In genomic region chr13:53200498-53201453, GRCh38 we compare ENCODE assay signal across 10 cellular contexts.
A peak's percentile ranks its signal among the peaks of the same experiment; 100 is the strongest.
DNase-seq lines count a peak whose midpoint lies in the region; ATAC-seq and TF ChIP-seq lines count a peak whose summit lies in the region.
"Had no signal": no experiment of that assay in that cellular context is flagged by ENCODE, and none has a peak within 500 bp of the region (broad histone marks: within the 10 kb centered on the region; RNA-seq: fewer than 3 reads in every experiment).

No MANE protein-coding gene starts in this region.

- no peak overlapping the region for H2AFZ ChIP-seq in mammary epithelial cell (ENCODE audit: low read depth, low read length)

- no peaks in the 10 kb centered on the region for H3K36me3 Mint-ChIP-seq in MCF 10A (ENCODE audit: insufficient read depth, unreplicated experiment)
- no peaks in the 10 kb centered on the region for H3K36me3 Mint-ChIP-seq in chondrocyte (ENCODE audit: low read depth)

- TF ChIP-seq EP300 in upper lobe of left lung (IDR thresholded peaks at IDR 0.05): no peak

- H3K4me2 ChIP-seq in mammary epithelial cell (ENCODE audit: insufficient read depth, low read depth, low read length): no peak overlapping the region

- POLR2A ChIA-PET in MCF 10A (lab: Yijun Ruan, JAX): no interaction called here

- no peaks in the 10 kb centered on the region for H3K27me3 ChIP-seq in mammary epithelial cell (ENCODE audit: insufficient read depth, low read length)
- H3K27me3 ChIP-seq in upper lobe of left lung: peaks cover 0 to 19% (median 7%) of the 10 kb centered on the region in 4 donors

- intact Hi-C loops in mammary epithelial cell (cut with micrococcal nuclease): no loop called here
- intact Hi-C loops in MCF 10A (cut with micrococcal nuclease): no loop called here
- intact Hi-C loops in left colon (cut with DNase I, micrococcal nuclease): no loop called here

- TF ChIP-seq POLR2A in upper lobe of left lung (IDR thresholded peaks at IDR 0.05): no peak

- no peaks in the 10 kb centered on the region for H4K20me1 ChIP-seq in mammary epithelial cell (ENCODE audit: insufficient read depth, low read length)

- in situ Hi-C loops in mammary epithelial cell (cut with MboI; ENCODE audit: low sequenced_read_pairs in 2 of 2): no loop called here

- no peak overlapping the region for H3K4me3 Mint-ChIP-seq in MCF 10A (ENCODE audit: unreplicated experiment)
- H3K4me3 Mint-ChIP-seq in chondrocyte (ENCODE audit: unreplicated experiment): no peak overlapping the region
- H3K4me3 Mint-ChIP-seq: immature natural killer cell had no signal

- WGBS in mammary epithelial cell (ENCODE audit: low coverage, missing lambda C conversion rate): 9% methylated on average over 15 of the region's 121 CpGs
- WGBS in upper lobe of left lung, 2 donors: 22 to 55% methylated on average over 12 to 47 of the region's 121 CpGs

- H3K4me1 ChIP-seq in mammary epithelial cell (ENCODE audit: insufficient read depth, low read length): no peaks in the 10 kb centered on the region
- H3K4me1 ChIP-seq in upper lobe of left lung: peaks cover 0 to 4% (median 0%) of the 10 kb centered on the region in 4 donors

- CTCF ChIA-PET in mammary epithelial cell (lab: Charles Lee; ENCODE audit: low non-redundant PET): no interaction called here
- CTCF ChIA-PET in MCF 10A (lab: Yijun Ruan, JAX): interaction anchor here (0.9 to 2.0 kb wide), 3 partner anchors 9 to 233 kb away, joined by 4 to 7 read pairs (median 4); no protein-coding TSS in a partner anchor

- TF ChIP-seq CTCF in mammary epithelial cell (conservative IDR thresholded peaks at IDR 0.05 in 1 of 2, IDR thresholded peaks at IDR 0.05 in 1 of 2; ENCODE audit: extremely low read depth in 1 of 2, insufficient read depth in 1 of 2, low read depth in 1 of 2, low read length in 2 of 2): peak; percentile 25 to 54
- TF ChIP-seq CTCF in MCF 10A (IDR thresholded peaks at IDR 0.05; ENCODE audit: unreplicated experiment): no peak
- peak; percentile 78 for TF ChIP-seq CTCF in chondrocyte (IDR thresholded peaks at IDR 0.05)
- peak in 4 of 6 experiments; percentile 25 to 65 (median 48) for TF ChIP-seq CTCF in upper lobe of left lung (IDR thresholded peaks at IDR 0.05)

- H3K9me3 Mint-ChIP-seq in MCF 10A (ENCODE audit: unreplicated experiment): no peaks in the 10 kb centered on the region
- no peaks in the 10 kb centered on the region for H3K9me3 Mint-ChIP-seq in chondrocyte (ENCODE audit: low read depth)

- H3K36me3 ChIP-seq in mammary epithelial cell (ENCODE audit: insufficient read depth, low read length): no peaks in the 10 kb centered on the region
- no peaks in the 10 kb centered on the region for H3K36me3 ChIP-seq in upper lobe of left lung

- H3K4me3 ChIP-seq in mammary epithelial cell (replicated peaks in 1 of 3; ENCODE audit: insufficient read depth in 1 of 3, low read depth in 2 of 3, low read length in 3 of 3): no peak overlapping the region
- H3K4me3 ChIP-seq in upper lobe of left lung: no peak overlapping the region

- no peak overlapping the region for H3K9ac ChIP-seq in mammary epithelial cell (ENCODE audit: insufficient read depth, low read length)

- H3K9me3 ChIP-seq in mammary epithelial cell (replicated peaks; ENCODE audit: insufficient read depth, low read length): peaks cover 4% of the 10 kb centered on the region
- H3K9me3 ChIP-seq in upper lobe of left lung: no peaks in the 10 kb centered on the region

- BruUV-seq in mammary epithelial cell (replicated peaks; lab: Mats Ljungman, UMichigan): no TSS peak
- BruUV-seq in MCF 10A (replicated peaks; lab: Mats Ljungman, UMichigan): no TSS peak

- no peaks in the 10 kb centered on the region for H3K27me3 Mint-ChIP-seq in MCF 10A (ENCODE audit: insufficient read depth, unreplicated experiment)
- peaks cover 14% of the 10 kb centered on the region for H3K27me3 Mint-ChIP-seq in chondrocyte (ENCODE audit: low read depth)

- DNase-seq in mammary epithelial cell (no peak), MCF 10A (ENCODE audit: unreplicated experiment) (no peak), chondrocyte (ENCODE audit: low spot score) (peak; percentile 88), left colon (peak in 1 of 2 donors; percentile 57), upper lobe of left lung (peak; percentile 38 to 86), NCI-H1105 treated with DMSO at 0.1 percent for 48 hours (lab: John Stamatoyannopoulos, UW) (no peak)
- DNase-seq: Calu3 had no signal

- no peak overlapping the region for H3K27ac ChIP-seq in mammary epithelial cell (ENCODE audit: insufficient read depth, low read depth, low read length)
- no peak overlapping the region for H3K27ac ChIP-seq in upper lobe of left lung

- H3K79me2 ChIP-seq in mammary epithelial cell (ENCODE audit: insufficient read depth, low read length): no peaks in the 10 kb centered on the region

- H3K27ac Mint-ChIP-seq in MCF 10A (ENCODE audit: low read depth, unreplicated experiment) (no peak overlapping the region), chondrocyte (ENCODE audit: unreplicated experiment) (no peak overlapping the region)
- H3K27ac Mint-ChIP-seq: immature natural killer cell had no signal

- dilution Hi-C loops in mammary epithelial cell (cut with HindIII; ENCODE audit: low sequenced_read_pairs): no loop called here

- peak; percentile 91 for ATAC-seq in left colon
- peak; percentile 54 to 63 for ATAC-seq in upper lobe of left lung (ENCODE audit: low FRiP score in 2 of 2)
- ATAC-seq in HG02870 (IDR thresholded peaks at IDR 0.05; ENCODE audit: unreplicated experiment): no peak
- no peak for ATAC-seq in HG03439 (IDR thresholded peaks at IDR 0.05; ENCODE audit: unreplicated experiment)

- peaks cover 6% of the 10 kb centered on the region for H3K4me1 Mint-ChIP-seq in MCF 10A (ENCODE audit: insufficient read depth, unreplicated experiment)
- H3K4me1 Mint-ChIP-seq in chondrocyte (ENCODE audit: low read depth): no peaks in the 10 kb centered on the region

Comparison
In these comparisons a context has a peak if more than half of its experiments do, and no peak if none do; other contexts are left out.
1. DNase-seq: peak in chondrocyte (single experiment) and upper lobe of left lung (2 of 2); none in mammary epithelial cell (single experiment), MCF 10A (single experiment) and NCI-H1105 treated with DMSO at 0.1 percent for 48 hours (single experiment).
2. ATAC-seq: peak in left colon (single experiment) and upper lobe of left lung (2 of 2); none in HG02870 (single experiment) and HG03439 (single experiment).